Comparison of ENCODE assay signal across 16 cellular contexts in genomic region chr7:73482746-73483145, GRCh38.
DNase-seq lines count a peak whose midpoint lies in the region; ATAC-seq and TF ChIP-seq lines count a peak whose summit lies in the region.
"Had no signal": no experiment of that assay in that cellular context is flagged by ENCODE, and none has a peak within 500 bp of the region (broad histone marks: within the 10 kb centered on the region; RNA-seq: fewer than 3 reads in every experiment).

No MANE protein-coding gene starts in this region.

- in situ Hi-C loops in astrocyte of the spinal cord (cut with HindIII; ENCODE audit: low sequenced_read_pairs), result no loop called here

- peak; percentile 12 for DNase-seq in NCI-H2196 (lab: John Stamatoyannopoulos, UW; ENCODE audit: unreplicated experiment)
- no peak for DNase-seq in NCI-H2196 treated with DMSO at 0.1 percent for 48 hours (lab: John Stamatoyannopoulos, UW; ENCODE audit: unreplicated experiment)
- peak; percentile 52 for DNase-seq in astrocyte of the spinal cord (ENCODE audit: low read depth, low spot score)
- DNase-seq in iPS-NIHi11 (ENCODE audit: low spot score), result peak; percentile 38
- no peak for DNase-seq in NCI-H1105 treated with DMSO at 0.1 percent for 48 hours (lab: John Stamatoyannopoulos, UW)
- DNase-seq: activated CD4-positive, alpha-beta T cell treated with anti-CD3 and anti-CD28 coated beads, Interleukin-2, amount 50 U/mL, for 48 hours; activated naive CD4-positive, alpha-beta T cell treated with anti-CD3 and anti-CD28 coated beads for 36 hours; DMS153; esophagus squamous epithelium; NCI-H1436 treated with DMSO at 0.1 percent for 48 hours; SHP77 treated with DMSO at 0.1 percent for 48 hours had no signal

- H3K4me3 ChIP-seq in astrocyte of the spinal cord (ENCODE audit: low read depth, low read length), result no peak overlapping the region
- H3K4me3 ChIP-seq: ascending aorta, esophagus squamous epithelium, suprapubic skin had no signal

- TF ChIP-seq CTCF in astrocyte of the spinal cord (IDR thresholded peaks at IDR 0.05; ENCODE audit: low read depth, low read length), result no peak

- ATAC-seq in HG03439 (IDR thresholded peaks at IDR 0.05; ENCODE audit: unreplicated experiment) (no peak), HG02623 (IDR thresholded peaks at IDR 0.05; ENCODE audit: unreplicated experiment) (no peak), HG03460 (IDR thresholded peaks at IDR 0.05; ENCODE audit: unreplicated experiment) (no peak)

Comparison
In these comparisons a context has a peak if more than half of its experiments do, and no peak if none do; other contexts are left out.
1. DNase-seq: peak in NCI-H2196 (single experiment), astrocyte of the spinal cord (single experiment) and iPS-NIHi11 (single experiment); none in NCI-H2196 treated with DMSO at 0.1 percent for 48 hours (single experiment) and NCI-H1105 treated with DMSO at 0.1 percent for 48 hours (single experiment).